In the genomic region with DNA sequence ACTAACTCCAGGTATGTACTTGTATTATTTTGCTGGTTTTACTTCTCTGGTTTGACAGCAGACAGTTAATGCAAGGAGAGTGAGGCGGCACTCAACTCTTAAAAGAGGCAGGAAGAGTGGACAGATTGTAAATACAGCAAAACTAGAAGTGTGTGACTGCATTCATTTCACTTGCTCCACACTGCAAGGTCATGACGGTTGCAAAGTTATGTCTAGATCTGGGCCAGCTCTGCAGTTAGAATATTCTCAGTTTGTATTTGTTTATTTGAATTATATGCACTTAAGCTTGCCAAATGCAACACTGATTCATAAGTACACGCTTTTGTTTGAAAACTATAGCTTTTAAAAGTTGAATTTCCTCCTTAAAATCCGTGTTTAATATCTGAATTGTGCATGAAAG, we compare ENCODE assay signal across 16 cellular contexts.
A peak's percentile ranks its signal among the peaks of the same experiment; 100 is the strongest.
DNase-seq lines count a peak whose midpoint lies in the region; ATAC-seq and TF ChIP-seq lines count a peak whose summit lies in the region.
"Had no signal": no experiment of that assay in that cellular context is flagged by ENCODE, and none has a peak within 500 bp of the region (broad histone marks: within the 10 kb centered on the region; RNA-seq: fewer than 3 reads in every experiment).

No MANE protein-coding gene starts in this region.

- in situ Hi-C loops in astrocyte of the spinal cord (cut with HindIII; ENCODE audit: low sequenced_read_pairs), result no loop called here

- DNase-seq in AG10803 (ENCODE audit: low read depth), result peak; percentile 21
- DNase-seq in HCEC 1CT, result peak; percentile 56
- peak; percentile 79 for DNase-seq in astrocyte of the spinal cord (ENCODE audit: low read depth, low spot score)
- DNase-seq in lung microvascular endothelial cell (ENCODE audit: low read depth in 2 of 2), result peak; percentile 12 to 21
- no peak for DNase-seq in NOMO-1 treated with DMSO at 0.1 percent for 48 hours (lab: John Stamatoyannopoulos, UW; ENCODE audit: unreplicated experiment)
- no peak for DNase-seq in COLO829 (ENCODE audit: low spot score)
- DNase-seq in DMS114 treated with DMSO at 0.1 percent for 48 hours (lab: John Stamatoyannopoulos, UW; ENCODE audit: unreplicated experiment), result no peak
- DNase-seq: activated effector memory CD4-positive, alpha-beta T cell treated with anti-CD3 and anti-CD28 coated beads, Interleukin-2, amount 50 U/mL, for 16 hours; BE2C; NCI-H2029 treated with DMSO at 0.1 percent for 48 hours; NCI-H69; retina had no signal

- TF ChIP-seq CTCF in AG10803 (conservative IDR thresholded peaks at IDR 0.05; ENCODE audit: low read length) (no peak), astrocyte of the spinal cord (IDR thresholded peaks at IDR 0.05; ENCODE audit: low read depth, low read length) (no peak)

- ATAC-seq in HG02642 (IDR thresholded peaks at IDR 0.05; ENCODE audit: poor library complexity, unreplicated experiment), result no peak

- H3K4me3 ChIP-seq in AG10803 (ENCODE audit: low read length) (no peak overlapping the region), astrocyte of the spinal cord (ENCODE audit: low read depth, low read length) (no peak overlapping the region)
- H3K4me3 ChIP-seq: GM23338, lung, neural progenitor cell had no signal

Comparison
In these comparisons a context has a peak if more than half of its experiments do, and no peak if none do; other contexts are left out.
1. DNase-seq: peak in AG10803 (single experiment), HCEC 1CT (single experiment), astrocyte of the spinal cord (single experiment) and lung microvascular endothelial cell (2 of 2); none in NOMO-1 treated with DMSO at 0.1 percent for 48 hours (single experiment), COLO829 (single experiment) and DMS114 treated with DMSO at 0.1 percent for 48 hours (single experiment).